In genomic region chr2:42493885-42494433, GRCh38 we compare ENCODE assay signal across 7 cellular contexts. TPM values are rescaled to one million over a fixed set of nuclear protein-coding genes. Genes with fewer than 3 reads are reported as not detected.
DNase-seq lines count a peak whose midpoint lies in the region; ATAC-seq, FAIRE-seq and TF ChIP-seq lines count a peak whose summit lies in the region.

Gene KCNG3 (minus strand): TSS chr2:42493982. CDS start chr2:42493501, 481 bp downstream.

- peak within 1 kb of the TSS; percentile 20 to 70 (median 46) for H3K4me3 ChIP-seq in endothelial cell of umbilical vein (replicated peaks in 1 of 3; ENCODE audit: insufficient read depth in 1 of 3, low read depth in 1 of 3, low read length in 3 of 3)

- dilution Hi-C loops in endothelial cell of umbilical vein (cut with MboI; ENCODE audit: extremely low pct_ligation_motif_present, low sequenced_read_pairs): no loop called here

- no peak within 1 kb of the TSS for H3K27ac ChIP-seq in endothelial cell of umbilical vein (ENCODE audit: insufficient read depth, low read depth, low read length)

- CTCF ChIA-PET in endothelial cell of umbilical vein (lab: Charles Lee): interaction anchor here (0.8 to 1.7 kb wide), 3 partner anchors 17 to 169 kb away, joined by 3 to 8 read pairs (median 5); no protein-coding TSS in a partner anchor

- no peaks in the 10 kb centered on the region for H4K20me1 ChIP-seq in endothelial cell of umbilical vein (replicated peaks; ENCODE audit: control insufficient read depth, extremely low read depth, insufficient read depth, low read length)

- peak within 1 kb of the TSS; percentile 20 for H3K9ac ChIP-seq in endothelial cell of umbilical vein (replicated peaks; ENCODE audit: extremely low read depth, insufficient read depth, low read length)

- ATAC-seq in GM18858 (IDR thresholded peaks at IDR 0.05; ENCODE audit: unreplicated experiment): peak; percentile 28
- ATAC-seq in HG03159 (IDR thresholded peaks at IDR 0.05; ENCODE audit: unreplicated experiment): peak; percentile 50
- peak; percentile 72 to 74 for ATAC-seq in naive B cell (ENCODE audit: low read depth in 2 of 2)
- ATAC-seq in stimulated activated naive CD8-positive, alpha-beta T cell treated with anti-CD3 and anti-CD28 coated beads, Interleukin-15, amount 100 ng/mL, for 72 hours: peak; percentile 80

- H3K27me3 ChIP-seq in endothelial cell of umbilical vein (ENCODE audit: control insufficient read depth in 2 of 2, insufficient read depth in 2 of 2, low read length in 2 of 2): peaks cover 13 to 23% of the 10 kb centered on the region in 2 experiments

- H3K9me1 ChIP-seq in endothelial cell of umbilical vein (replicated peaks; ENCODE audit: control insufficient read depth, extremely low read depth, insufficient read depth, low read length): no peaks in the 10 kb centered on the region

- TF ChIP-seq CTCF in endothelial cell of umbilical vein (IDR thresholded peaks at IDR 0.05; ENCODE audit: extremely low read depth in 1 of 2, insufficient read depth in 1 of 2, low read depth in 1 of 2, low read length in 2 of 2): no peak

- peaks cover 4 to 12% (median 5%) of the 10 kb centered on the region in 3 donors for H3K4me1 Mint-ChIP-seq in naive B cell
- peaks cover 15% of the 10 kb centered on the region for H3K4me1 Mint-ChIP-seq in stimulated activated naive CD8-positive, alpha-beta T cell treated with anti-CD3 and anti-CD28 coated beads, Interleukin-15, amount 100 ng/mL, for 72 hours

- H3K4me3 Mint-ChIP-seq in naive B cell: peak within 1 kb of the TSS; percentile 84 to 96 (median 94)
- peak within 1 kb of the TSS; percentile 91 to 93 for H3K4me3 Mint-ChIP-seq in stimulated activated naive CD8-positive, alpha-beta T cell treated with anti-CD3 and anti-CD28 coated beads, Interleukin-15, amount 100 ng/mL, for 72 hours

- no peak for TF ChIP-seq POLR2A in endothelial cell of umbilical vein (IDR thresholded peaks at IDR 0.05; ENCODE audit: low read depth, low read length)

- H3K4me2 ChIP-seq in endothelial cell of umbilical vein (ENCODE audit: insufficient read depth, low read length): peak within 1 kb of the TSS; percentile 92

- H3K27ac Mint-ChIP-seq in naive B cell: peak within 1 kb of the TSS in 4 of 6 donors; percentile 3 to 84 (median 46)
- H3K27ac Mint-ChIP-seq in stimulated activated naive CD8-positive, alpha-beta T cell treated with anti-CD3 and anti-CD28 coated beads, Interleukin-15, amount 100 ng/mL, for 72 hours: no peak within 1 kb of the TSS

- H3K4me1 ChIP-seq in endothelial cell of umbilical vein (ENCODE audit: control insufficient read depth, extremely low read depth, insufficient read depth, low read length): peaks cover 6% of the 10 kb centered on the region

- intact Hi-C loops in endothelial cell of umbilical vein (cut with micrococcal nuclease): loop anchor here (1.0 to 2.0 kb wide), 4 partner anchors 17 to 299 kb away; partner anchors contain the start of genes COX7A2L and MTA3

- no peak for FAIRE-seq in endothelial cell of umbilical vein (lab: Jason Lieb, UNC)

- H3K9me3 Mint-ChIP-seq in naive B cell: peaks cover 0 to 3% (median 0%) of the 10 kb centered on the region in 7 donors
- no peaks in the 10 kb centered on the region for H3K9me3 Mint-ChIP-seq in stimulated activated naive CD8-positive, alpha-beta T cell treated with anti-CD3 and anti-CD28 coated beads, Interleukin-15, amount 100 ng/mL, for 72 hours

- no peaks in the 10 kb centered on the region for H3K79me2 ChIP-seq in endothelial cell of umbilical vein (ENCODE audit: control insufficient read depth, insufficient read depth, low read length)

- no TSS peak for BruUV-seq in endothelial cell of umbilical vein (replicated peaks; lab: Mats Ljungman, UMichigan)

- H3K36me3 ChIP-seq in endothelial cell of umbilical vein (ENCODE audit: control insufficient read depth in 2 of 2, extremely low read depth in 1 of 2, insufficient read depth in 2 of 2, low read length in 2 of 2): no peaks in the 10 kb centered on the region

- H3K27me3 Mint-ChIP-seq in naive B cell: peaks cover 45 to 48% (median 46%) of the 10 kb centered on the region in 3 donors
- peaks cover 12% of the 10 kb centered on the region for H3K27me3 Mint-ChIP-seq in stimulated activated naive CD8-positive, alpha-beta T cell treated with anti-CD3 and anti-CD28 coated beads, Interleukin-15, amount 100 ng/mL, for 72 hours

- H3K9me3 ChIP-seq in endothelial cell of umbilical vein (replicated peaks; ENCODE audit: control insufficient read depth, insufficient read depth, low read length): no peaks in the 10 kb centered on the region

- peak within 1 kb of the TSS; percentile 82 for H2AFZ ChIP-seq in endothelial cell of umbilical vein (ENCODE audit: low read depth, low read length)

- POLR2A ChIA-PET in endothelial cell of umbilical vein (lab: Charles Lee): no interaction called here

- H3K36me3 Mint-ChIP-seq in naive B cell: no peaks in the 10 kb centered on the region

- peak; percentile 66 for DNase-seq in NCI-H526 treated with DMSO at 0.1 percent for 48 hours (lab: John Stamatoyannopoulos, UW)
- peak; percentile 10 for DNase-seq in activated CD8-positive, alpha-beta memory T cell treated with anti-CD3 and anti-CD28 coated beads, Interleukin-2, amount 50 U/mL, for 1 hour (ENCODE audit: extremely low read depth)
- DNase-seq in endothelial cell of umbilical vein (ENCODE audit: low read depth, low spot score): peak; percentile 44
- DNase-seq in naive B cell: peak; percentile 52
- DNase-seq in stimulated activated naive CD8-positive, alpha-beta T cell treated with anti-CD3 and anti-CD28 coated beads, Interleukin-15, amount 100 ng/mL, for 72 hours: peak; percentile 65 to 70

TF ChIP-seq in endothelial cell of umbilical vein, 7 proteins besides CTCF, POLR2A, EP300 and RAD21:
- peak; percentile 33 for TF ChIP-seq POLR2AphosphoS5 (IDR thresholded peaks at IDR 0.05; ENCODE audit: insufficient read depth, low read depth, low read length)
- no peak for TF ChIP-seq MYC (IDR thresholded peaks at IDR 0.05; ENCODE audit: low read depth, low read length)
- no peak for TF ChIP-seq GATA2 (IDR thresholded peaks at IDR 0.05; ENCODE audit: insufficient read depth, insufficient read length, low read depth, low read length)
- no peak for TF ChIP-seq EZH2 (IDR thresholded peaks at IDR 0.05; ENCODE audit: borderline replicate concordance, low read depth, low read length, severe bottlenecking)

RNA-seq across cellular contexts. Expression of gene KCNG3, which starts in this region (rescaled TPM):
- 0.15 TPM in 1 of 2 replicates, not detected in the other for total RNA-seq in endothelial cell of umbilical vein
- polyA plus RNA-seq in endothelial cell of umbilical vein (not detected in 2 replicates), naive B cell (ENCODE audit: low read depth in 6 of 6) (not detected)
- polyA plus RNA-seq in endothelial cell of umbilical vein (2011; cell fraction: cytosol; rRNA removed): 0.01 TPM in 1 of 2 replicates, not detected in the other
- polyA plus RNA-seq in endothelial cell of umbilical vein (2011; cell fraction: nucleus; rRNA removed): not detected in 2 replicates
- polyA plus RNA-seq in endothelial cell of umbilical vein (2012): 0.05 TPM in 1 of 2 replicates, not detected in the other
- polyA minus RNA-seq in endothelial cell of umbilical vein: 0.15 TPM in 1 of 2 replicates, not detected in the other
- polyA minus RNA-seq in endothelial cell of umbilical vein (2011; cell fraction: cytosol; rRNA and poly(A)+ RNA removed): not detected
- 0.19 TPM in 1 of 2 replicates, not detected in the other for polyA minus RNA-seq in endothelial cell of umbilical vein (2011; cell fraction: nucleus; rRNA and poly(A)+ RNA removed)

Comparison
In these comparisons a context has a peak if more than half of its experiments do, and no peak if none do; other contexts are left out.
1. Peak in DNase-seq, H3K4me3 ChIP-seq, H3K9ac ChIP-seq and H3K4me2 ChIP-seq in endothelial cell of umbilical vein; RNA of the gene not detected or under 1 TPM.
2. Peak in DNase-seq and ATAC-seq in naive B cell; RNA of the gene not detected or under 1 TPM.
3. ATAC-seq: peak in every context shown above with its lines; median percentile 80 in stimulated activated naive CD8-positive, alpha-beta T cell treated with anti-CD3 and anti-CD28 coated beads, Interleukin-15, amount 100 ng/mL, for 72 hours; 73 in naive B cell; 50 in HG03159; 28 in GM18858.
4. DNase-seq: peak in every context shown above with its lines; median percentile 68 in stimulated activated naive CD8-positive, alpha-beta T cell treated with anti-CD3 and anti-CD28 coated beads, Interleukin-15, amount 100 ng/mL, for 72 hours; 66 in NCI-H526 treated with DMSO at 0.1 percent for 48 hours; 52 in naive B cell; 44 in endothelial cell of umbilical vein; 10 in activated CD8-positive, alpha-beta memory T cell treated with anti-CD3 and anti-CD28 coated beads, Interleukin-2, amount 50 U/mL, for 1 hour.
5. H3K27ac Mint-ChIP-seq: peak in naive B cell (4 of 6); none in stimulated activated naive CD8-positive, alpha-beta T cell treated with anti-CD3 and anti-CD28 coated beads, Interleukin-15, amount 100 ng/mL, for 72 hours (0 of 2).